ENCODE assay signal across 8 cellular contexts in genomic region chr12:103632554-103633216, GRCh38. TPM values are rescaled to one million over a fixed set of nuclear protein-coding genes. Genes with fewer than 3 reads are reported as not detected.
DNase-seq lines count a peak whose midpoint lies in the region; ATAC-seq, FAIRE-seq and TF ChIP-seq lines count a peak whose summit lies in the region.

No MANE protein-coding gene starts in this region.

- CTCF ChIA-PET in AG04449 (lab: Yijun Ruan, JAX): interaction anchor here (0.6 to 1.9 kb wide), 9 partner anchors 8 to 136 kb away, joined by 3 to 6 read pairs (median 3); partner anchors contain the start of gene STAB2

- TF ChIP-seq POLR2A in GM12891 (IDR thresholded peaks at IDR 0.05; ENCODE audit: low read depth, low read length): no peak
- TF ChIP-seq POLR2A in erythroblast (IDR thresholded peaks at IDR 0.05; ENCODE audit: low read length): no peak

- ATAC-seq in HG02798 (IDR thresholded peaks at IDR 0.05; ENCODE audit: poor library complexity, unreplicated experiment) (peak; percentile 80), HG02763 (IDR thresholded peaks at IDR 0.05; ENCODE audit: unreplicated experiment) (no peak)

- H3K9me3 ChIP-seq in WERI-Rb-1 (ENCODE audit: severe bottlenecking): peaks cover 5% of the 10 kb centered on the region
- no peaks in the 10 kb centered on the region for H3K9me3 ChIP-seq in neutrophil

- DNase-seq in AG04449 (ENCODE audit: low read depth, low spot score) (no peak), GM12891 (ENCODE audit: insufficient read length, low spot score) (peak; percentile 68), NCI-H1694 (lab: John Stamatoyannopoulos, UW) (peak; percentile 38), WERI-Rb-1 (peak; percentile 82), erythroblast (lab: John Stamatoyannopoulos, UW) (peak; percentile 73 to 85)

- H3K36me3 ChIP-seq in WERI-Rb-1 (no peaks in the 10 kb centered on the region), neutrophil (no peaks in the 10 kb centered on the region)

- POLR2A ChIA-PET in AG04449 (lab: Yijun Ruan, JAX): no interaction called here

- H3K4me1 ChIP-seq in neutrophil (ENCODE audit: control insufficient read depth in 1 of 2, insufficient read depth in 1 of 2, low read depth in 1 of 2, low read length in 1 of 2): no peaks in the 10 kb centered on the region

- H3K4me3 ChIP-seq in AG04449 (ENCODE audit: low read depth, low read length) (no peak overlapping the region), WERI-Rb-1 (ENCODE audit: low read depth, low read length) (no peak overlapping the region), neutrophil (ENCODE audit: low read depth in 1 of 2, low read length in 1 of 2) (no peak overlapping the region)

- H3K27me3 ChIP-seq in WERI-Rb-1 (ENCODE audit: insufficient read depth, low read depth, severe bottlenecking) (no peaks in the 10 kb centered on the region), neutrophil (peaks cover 14% of the 10 kb centered on the region)

- TF ChIP-seq CTCF in AG04449 (IDR thresholded peaks at IDR 0.05; ENCODE audit: insufficient read depth, low read length, missing control alignments): peak; percentile 91
- TF ChIP-seq CTCF in WERI-Rb-1 (IDR thresholded peaks at IDR 0.05; ENCODE audit: low read depth, low read length): peak; percentile 100
- TF ChIP-seq CTCF in neutrophil (IDR thresholded peaks at IDR 0.05): peak; percentile 47

- FAIRE-seq in GM12891 (lab: Jason Lieb, UNC): peak; percentile 97

- H3K27ac ChIP-seq in WERI-Rb-1 (no peak overlapping the region), neutrophil (no peak overlapping the region)

TF ChIP-seq in GM12891, 5 proteins besides CTCF, POLR2A, EP300 and RAD21:
- TF ChIP-seq POU2F2 (IDR thresholded peaks at IDR 0.05; ENCODE audit: low read depth, low read length) (no peak), SPI1 (IDR thresholded peaks at IDR 0.05; ENCODE audit: low read depth, low read length) (no peak), PAX5 (IDR thresholded peaks at IDR 0.05; ENCODE audit: insufficient read depth, low read length, severe bottlenecking) (no peak)

RNA-seq across cellular contexts. Expression of gene STAB2, which starts 45.6 kb away (rescaled TPM):
- polyA plus RNA-seq in GM12891 (2012; ENCODE audit: low read depth, missing spikeins): not detected

Comparison
In these comparisons a context has a peak if more than half of its experiments do, and no peak if none do; other contexts are left out.
1. CTCF ChIP-seq: peak in every context shown above with its lines; median percentile 100 in WERI-Rb-1; 91 in AG04449; 47 in neutrophil.